ENCODE assay signal across 3 cellular contexts in genomic region chr13:60221581-60221980, GRCh38.
"Had no signal": no experiment of that assay in that cellular context is flagged by ENCODE, and none has a peak within 500 bp of the region (broad histone marks: within the 10 kb centered on the region; RNA-seq: fewer than 3 reads in every experiment).

No MANE protein-coding gene starts in this region.

- DNase-seq: GDM1, GF-D8 had no signal

- ATAC-seq: GM12878 had no signal

- H3K4me3 ChIP-seq: GM12878 had no signal
